Comparison of ENCODE assay signal across 1 cellular context in the genomic region with DNA sequence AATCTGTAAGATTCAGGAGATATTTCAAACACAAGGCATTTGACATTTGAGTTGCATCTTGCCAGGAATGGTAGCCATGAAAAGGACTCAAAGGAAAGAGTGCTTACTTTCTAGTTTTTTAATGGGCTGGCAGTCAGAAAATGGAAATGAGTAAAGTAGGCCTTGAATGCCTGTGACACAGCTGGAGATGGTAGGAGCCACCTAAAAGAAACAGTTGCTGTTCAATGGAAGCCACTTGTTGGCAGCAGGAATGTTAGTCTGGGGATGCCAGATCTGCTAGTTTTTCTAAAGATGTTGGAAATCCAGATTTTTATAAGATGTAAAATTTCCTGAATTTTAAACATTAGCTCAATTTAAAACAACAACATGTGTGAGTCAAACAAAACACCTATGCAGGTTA.
A peak's percentile ranks its signal among the peaks of the same experiment; 100 is the strongest.
TF ChIP-seq lines count a peak whose summit lies in the region.

No MANE protein-coding gene starts in this region.

TF ChIP-seq in GM23338, 12 proteins besides CTCF, POLR2A, EP300 and RAD21:
- TF ChIP-seq, protein P1, sequence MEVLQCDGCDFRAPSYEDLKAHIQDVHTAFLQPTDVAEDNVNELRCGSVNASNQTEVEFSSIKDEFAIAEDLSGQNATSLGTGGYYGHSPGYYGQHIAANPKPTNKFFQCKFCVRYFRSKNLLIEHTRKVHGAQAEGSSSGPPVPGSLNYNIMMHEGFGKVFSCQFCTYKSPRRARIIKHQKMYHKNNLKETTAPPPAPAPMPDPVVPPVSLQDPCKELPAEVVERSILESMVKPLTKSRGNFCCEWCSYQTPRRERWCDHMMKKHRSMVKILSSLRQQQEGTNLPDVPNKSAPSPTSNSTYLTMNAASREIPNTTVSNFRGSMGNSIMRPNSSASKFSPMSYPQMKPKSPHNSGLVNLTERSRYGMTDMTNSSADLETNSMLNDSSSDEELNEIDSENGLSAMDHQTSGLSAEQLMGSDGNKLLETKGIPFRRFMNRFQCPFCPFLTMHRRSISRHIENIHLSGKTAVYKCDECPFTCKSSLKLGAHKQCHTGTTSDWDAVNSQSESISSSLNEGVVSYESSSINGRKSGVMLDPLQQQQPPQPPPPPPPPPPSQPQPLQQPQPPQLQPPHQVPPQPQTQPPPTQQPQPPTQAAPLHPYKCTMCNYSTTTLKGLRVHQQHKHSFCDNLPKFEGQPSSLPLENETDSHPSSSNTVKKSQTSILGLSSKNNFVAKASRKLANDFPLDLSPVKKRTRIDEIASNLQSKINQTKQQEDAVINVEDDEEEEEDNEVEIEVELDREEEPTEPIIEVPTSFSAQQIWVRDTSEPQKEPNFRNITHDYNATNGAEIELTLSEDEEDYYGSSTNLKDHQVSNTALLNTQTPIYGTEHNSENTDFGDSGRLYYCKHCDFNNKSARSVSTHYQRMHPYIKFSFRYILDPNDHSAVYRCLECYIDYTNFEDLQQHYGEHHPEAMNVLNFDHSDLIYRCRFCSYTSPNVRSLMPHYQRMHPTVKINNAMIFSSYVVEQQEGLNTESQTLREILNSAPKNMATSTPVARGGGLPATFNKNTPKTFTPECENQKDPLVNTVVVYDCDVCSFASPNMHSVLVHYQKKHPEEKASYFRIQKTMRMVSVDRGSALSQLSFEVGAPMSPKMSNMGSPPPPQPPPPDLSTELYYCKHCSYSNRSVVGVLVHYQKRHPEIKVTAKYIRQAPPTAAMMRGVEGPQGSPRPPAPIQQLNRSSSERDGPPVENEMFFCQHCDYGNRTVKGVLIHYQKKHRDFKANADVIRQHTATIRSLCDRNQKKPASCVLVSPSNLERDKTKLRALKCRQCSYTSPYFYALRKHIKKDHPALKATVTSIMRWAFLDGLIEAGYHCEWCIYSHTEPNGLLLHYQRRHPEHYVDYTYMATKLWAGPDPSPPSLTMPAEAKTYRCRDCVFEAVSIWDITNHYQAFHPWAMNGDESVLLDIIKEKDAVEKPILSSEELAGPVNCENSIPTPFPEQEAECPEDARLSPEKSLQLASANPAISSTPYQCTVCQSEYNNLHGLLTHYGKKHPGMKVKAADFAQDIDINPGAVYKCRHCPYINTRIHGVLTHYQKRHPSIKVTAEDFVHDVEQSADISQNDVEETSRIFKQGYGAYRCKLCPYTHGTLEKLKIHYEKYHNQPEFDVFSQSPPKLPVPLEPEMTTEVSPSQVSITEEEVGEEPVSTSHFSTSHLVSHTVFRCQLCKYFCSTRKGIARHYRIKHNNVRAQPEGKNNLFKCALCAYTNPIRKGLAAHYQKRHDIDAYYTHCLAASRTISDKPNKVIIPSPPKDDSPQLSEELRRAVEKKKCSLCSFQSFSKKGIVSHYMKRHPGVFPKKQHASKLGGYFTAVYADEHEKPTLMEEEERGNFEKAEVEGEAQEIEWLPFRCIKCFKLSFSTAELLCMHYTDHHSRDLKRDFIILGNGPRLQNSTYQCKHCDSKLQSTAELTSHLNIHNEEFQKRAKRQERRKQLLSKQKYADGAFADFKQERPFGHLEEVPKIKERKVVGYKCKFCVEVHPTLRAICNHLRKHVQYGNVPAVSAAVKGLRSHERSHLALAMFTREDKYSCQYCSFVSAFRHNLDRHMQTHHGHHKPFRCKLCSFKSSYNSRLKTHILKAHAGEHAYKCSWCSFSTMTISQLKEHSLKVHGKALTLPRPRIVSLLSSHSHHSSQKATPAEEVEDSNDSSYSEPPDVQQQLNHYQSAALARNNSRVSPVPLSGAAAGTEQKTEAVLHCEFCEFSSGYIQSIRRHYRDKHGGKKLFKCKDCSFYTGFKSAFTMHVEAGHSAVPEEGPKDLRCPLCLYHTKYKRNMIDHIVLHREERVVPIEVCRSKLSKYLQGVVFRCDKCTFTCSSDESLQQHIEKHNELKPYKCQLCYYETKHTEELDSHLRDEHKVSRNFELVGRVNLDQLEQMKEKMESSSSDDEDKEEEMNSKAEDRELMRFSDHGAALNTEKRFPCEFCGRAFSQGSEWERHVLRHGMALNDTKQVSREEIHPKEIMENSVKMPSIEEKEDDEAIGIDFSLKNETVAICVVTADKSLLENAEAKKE (CRISPR knock-in tag; IDR thresholded peaks at IDR 0.05): 0 out of 2 replicates have a peak, but pooled peaks have one; percentile 8
- TF ChIP-seq POLR2AphosphoS5 (IDR thresholded peaks at IDR 0.05; ENCODE audit: low read depth) (no peak), EZH2 (IDR thresholded peaks at IDR 0.05; ENCODE audit: low read depth, unreplicated experiment) (no peak)
- TF ChIP-seq, protein P2, sequence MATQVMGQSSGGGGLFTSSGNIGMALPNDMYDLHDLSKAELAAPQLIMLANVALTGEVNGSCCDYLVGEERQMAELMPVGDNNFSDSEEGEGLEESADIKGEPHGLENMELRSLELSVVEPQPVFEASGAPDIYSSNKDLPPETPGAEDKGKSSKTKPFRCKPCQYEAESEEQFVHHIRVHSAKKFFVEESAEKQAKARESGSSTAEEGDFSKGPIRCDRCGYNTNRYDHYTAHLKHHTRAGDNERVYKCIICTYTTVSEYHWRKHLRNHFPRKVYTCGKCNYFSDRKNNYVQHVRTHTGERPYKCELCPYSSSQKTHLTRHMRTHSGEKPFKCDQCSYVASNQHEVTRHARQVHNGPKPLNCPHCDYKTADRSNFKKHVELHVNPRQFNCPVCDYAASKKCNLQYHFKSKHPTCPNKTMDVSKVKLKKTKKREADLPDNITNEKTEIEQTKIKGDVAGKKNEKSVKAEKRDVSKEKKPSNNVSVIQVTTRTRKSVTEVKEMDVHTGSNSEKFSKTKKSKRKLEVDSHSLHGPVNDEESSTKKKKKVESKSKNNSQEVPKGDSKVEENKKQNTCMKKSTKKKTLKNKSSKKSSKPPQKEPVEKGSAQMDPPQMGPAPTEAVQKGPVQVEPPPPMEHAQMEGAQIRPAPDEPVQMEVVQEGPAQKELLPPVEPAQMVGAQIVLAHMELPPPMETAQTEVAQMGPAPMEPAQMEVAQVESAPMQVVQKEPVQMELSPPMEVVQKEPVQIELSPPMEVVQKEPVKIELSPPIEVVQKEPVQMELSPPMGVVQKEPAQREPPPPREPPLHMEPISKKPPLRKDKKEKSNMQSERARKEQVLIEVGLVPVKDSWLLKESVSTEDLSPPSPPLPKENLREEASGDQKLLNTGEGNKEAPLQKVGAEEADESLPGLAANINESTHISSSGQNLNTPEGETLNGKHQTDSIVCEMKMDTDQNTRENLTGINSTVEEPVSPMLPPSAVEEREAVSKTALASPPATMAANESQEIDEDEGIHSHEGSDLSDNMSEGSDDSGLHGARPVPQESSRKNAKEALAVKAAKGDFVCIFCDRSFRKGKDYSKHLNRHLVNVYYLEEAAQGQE (IDR thresholded peaks at IDR 0.05; ENCODE audit: unreplicated experiment): no peak
